8 cellular contexts compared by ENCODE assay signal in genomic region chr6:17393335-17394191, GRCh38. TPM values are rescaled to one million over a fixed set of nuclear protein-coding genes. Genes with fewer than 3 reads are reported as not detected.
A peak's percentile ranks its signal among the peaks of the same experiment; 100 is the strongest.
DNase-seq lines count a peak whose midpoint lies in the region; ATAC-seq lines count a peak whose summit lies in the region.

A gene with protein sequence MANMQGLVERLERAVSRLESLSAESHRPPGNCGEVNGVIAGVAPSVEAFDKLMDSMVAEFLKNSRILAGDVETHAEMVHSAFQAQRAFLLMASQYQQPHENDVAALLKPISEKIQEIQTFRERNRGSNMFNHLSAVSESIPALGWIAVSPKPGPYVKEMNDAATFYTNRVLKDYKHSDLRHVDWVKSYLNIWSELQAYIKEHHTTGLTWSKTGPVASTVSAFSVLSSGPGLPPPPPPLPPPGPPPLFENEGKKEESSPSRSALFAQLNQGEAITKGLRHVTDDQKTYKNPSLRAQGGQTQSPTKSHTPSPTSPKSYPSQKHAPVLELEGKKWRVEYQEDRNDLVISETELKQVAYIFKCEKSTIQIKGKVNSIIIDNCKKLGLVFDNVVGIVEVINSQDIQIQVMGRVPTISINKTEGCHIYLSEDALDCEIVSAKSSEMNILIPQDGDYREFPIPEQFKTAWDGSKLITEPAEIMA (plus strand): TSS chr6:17393595. CDS start chr6:17421556, 27,961 bp downstream.

- intact Hi-C loops in sciatic nerve (cut with DNase I), result no loop called here

- peak; percentile 4 for DNase-seq in stimulated activated CD4-positive, alpha-beta T cell treated with anti-CD3 and anti-CD28 coated beads, Interleukin-15, amount 100 ng/mL, for 24 hours
- no peak for DNase-seq in stimulated activated CD4-positive, alpha-beta T cell treated with anti-CD3 and anti-CD28 coated beads, Interleukin-1b, Interleukin-23, amount 100 ng/mL, for 48 hours
- DNase-seq in NCI-H82 treated with DMSO at 0.1 percent for 48 hours (lab: John Stamatoyannopoulos, UW; ENCODE audit: unreplicated experiment) (peak; percentile 17), cerebellar cortex (ENCODE audit: low spot score) (peak; percentile 92), iPS-NIHi7 (ENCODE audit: extremely low spot score) (peak; percentile 82), sciatic nerve (ENCODE audit: low spot score) (peak; percentile 60), activated gamma-delta T cell treated with Interleukin-2 at 50 U/mL for 16 hours (no peak)

- ATAC-seq in sciatic nerve, result peak; percentile 76
- ATAC-seq in GM21619 (IDR thresholded peaks at IDR 0.05; ENCODE audit: unreplicated experiment), result no peak

RNA-seq across cellular contexts. Expression of the gene that starts here (rescaled TPM):
- 7.1 TPM for total RNA-seq in sciatic nerve

Comparison
In these comparisons a context has a peak if more than half of its experiments do, and no peak if none do; other contexts are left out.
1. DNase-seq: peak in stimulated activated CD4-positive, alpha-beta T cell treated with anti-CD3 and anti-CD28 coated beads, Interleukin-15, amount 100 ng/mL, for 24 hours (single experiment), NCI-H82 treated with DMSO at 0.1 percent for 48 hours (single experiment), cerebellar cortex (single experiment), iPS-NIHi7 (single experiment) and sciatic nerve (single experiment); none in stimulated activated CD4-positive, alpha-beta T cell treated with anti-CD3 and anti-CD28 coated beads, Interleukin-1b, Interleukin-23, amount 100 ng/mL, for 48 hours (single experiment) and activated gamma-delta T cell treated with Interleukin-2 at 50 U/mL for 16 hours (single experiment).